Comparison of ENCODE assay signal across 7 cellular contexts in the genomic region with DNA sequence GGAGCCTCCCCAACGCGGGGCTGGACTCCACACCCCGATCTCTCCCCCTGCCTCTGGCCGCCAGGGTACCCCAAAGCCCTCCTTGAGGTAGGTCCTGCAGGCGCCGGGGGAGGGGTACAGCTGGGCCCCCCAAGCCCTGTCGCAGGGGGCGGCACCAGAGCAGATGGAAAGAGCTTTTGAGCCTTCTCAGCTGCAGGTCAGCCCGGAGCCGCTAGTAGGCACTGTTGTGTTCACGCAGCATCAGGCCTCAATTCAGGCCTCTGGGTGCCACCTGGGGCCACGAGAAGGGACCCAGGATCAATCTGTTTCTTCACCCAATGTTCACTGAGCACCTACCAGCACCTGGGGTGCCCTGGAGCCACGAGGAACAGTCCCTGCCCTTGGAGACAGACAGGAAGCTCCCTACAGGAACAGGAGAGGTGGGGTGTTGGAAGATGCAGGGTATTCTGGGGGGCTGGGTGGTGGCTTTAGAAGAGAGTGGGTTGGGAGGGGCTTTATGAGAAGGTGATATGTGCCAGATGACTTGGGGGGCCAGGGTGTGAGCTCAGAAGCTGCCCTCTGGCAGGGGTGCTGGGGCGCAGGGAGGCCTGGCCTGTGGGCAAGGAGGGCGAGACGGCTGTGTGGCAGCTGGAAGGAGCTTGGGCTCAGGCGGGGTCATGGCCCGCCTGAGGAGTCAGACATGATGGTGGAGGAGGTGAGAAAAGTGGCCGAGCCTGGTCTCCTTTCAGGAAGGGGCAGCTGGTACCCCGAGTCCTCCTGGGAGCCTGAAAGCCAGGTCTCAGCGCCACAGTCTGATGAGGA.
DNase-seq lines count a peak whose midpoint lies in the region; ATAC-seq, FAIRE-seq and TF ChIP-seq lines count a peak whose summit lies in the region.

No MANE protein-coding gene starts in this region.

- no peaks in the 10 kb centered on the region for H3K9me3 Mint-ChIP-seq in H9
- H3K9me3 Mint-ChIP-seq in T-helper 2 cell treated with Interferon-gamma antibody and Interleukin-4, amounts not matched to agents 5 μg/mL and 100 μg/mL, for 36 hours: no peaks in the 10 kb centered on the region

- H3K4me3 Mint-ChIP-seq in H9: no peak overlapping the region
- H3K4me3 Mint-ChIP-seq in T-helper 2 cell treated with Interferon-gamma antibody and Interleukin-4, amounts not matched to agents 5 μg/mL and 100 μg/mL, for 36 hours: no peak overlapping the region

- no peak overlapping the region for H2BK12ac ChIP-seq in H9 (ENCODE audit: insufficient read length, low read depth, low read length)

- no peaks in the 10 kb centered on the region for H3K36me3 ChIP-seq in small intestine (ENCODE audit: control insufficient read depth in 2 of 2, insufficient read depth in 2 of 2, low read length in 2 of 2)

- no peak overlapping the region for H3K4ac ChIP-seq in H9 (ENCODE audit: low read depth, low read length)

- TF ChIP-seq CTCF in H9 (conservative IDR thresholded peaks at IDR 0.05): peak; percentile 96

- no peak overlapping the region for H3K9ac ChIP-seq in H9 (ENCODE audit: extremely low read depth, insufficient read length, low read length)

- H3K18ac ChIP-seq in H9 (ENCODE audit: insufficient read length, low read depth, low read length): peak overlapping the region; percentile 28

- H3K27ac Mint-ChIP-seq in H9: peak overlapping the region in 2 of 3 experiments; percentile 92 to 94; a peak in 4 of 7 replicates
- no peak overlapping the region for H3K27ac Mint-ChIP-seq in T-helper 2 cell treated with Interferon-gamma antibody and Interleukin-4, amounts not matched to agents 5 μg/mL and 100 μg/mL, for 36 hours

- H4K20me1 ChIP-seq in H9 (ENCODE audit: control insufficient read depth, insufficient read depth, insufficient read length): peaks cover under 1% of the 10 kb centered on the region

- no peaks in the 10 kb centered on the region; a peak in 1 of 7 replicates for H3K36me3 Mint-ChIP-seq in H9 (ENCODE audit: insufficient read depth in 1 of 3, low read depth in 3 of 3)
- no peaks in the 10 kb centered on the region for H3K36me3 Mint-ChIP-seq in T-helper 2 cell treated with Interferon-gamma antibody and Interleukin-4, amounts not matched to agents 5 μg/mL and 100 μg/mL, for 36 hours (ENCODE audit: low read depth)

- H4K5ac ChIP-seq in H9 (ENCODE audit: insufficient read length, low read depth, low read length): no peak overlapping the region

- H3T11ph ChIP-seq in H9 (ENCODE audit: low read length): no peak overlapping the region

- DNase-seq in H9 (peak; percentile 60), dermis blood vessel endothelial cell (peak; percentile 17), small intestine (peak; percentile 42), NCI-H2196 (lab: John Stamatoyannopoulos, UW; ENCODE audit: unreplicated experiment) (no peak)
- DNase-seq in T-helper 2 cell treated with Interferon-gamma antibody and Interleukin-4, amounts not matched to agents 5 μg/mL and 100 μg/mL, for 36 hours (ENCODE audit: low spot score): peak; percentile 5

- H3K4me3 ChIP-seq in small intestine (ENCODE audit: low read depth in 1 of 2, low read length in 2 of 2): no peak overlapping the region

- peaks cover 2% of the 10 kb centered on the region for H3K23me2 ChIP-seq in H9 (ENCODE audit: insufficient read length, low read depth, low read length, poor library complexity, severe bottlenecking)

- H3K27ac ChIP-seq in H9 (ENCODE audit: insufficient read length, low read depth, low read length) (no peak overlapping the region), small intestine (ENCODE audit: low read depth in 1 of 2, low read length in 1 of 2) (no peak overlapping the region)

- H2BK120ac ChIP-seq in H9 (ENCODE audit: low read depth, low read length, poor library complexity, severe bottlenecking): no peak overlapping the region

- H4K91ac ChIP-seq in H9 (ENCODE audit: insufficient read length, low read depth, low read length): peak overlapping the region; percentile 10

- H3K23ac ChIP-seq in H9 (ENCODE audit: insufficient read length, low read depth, low read length): no peak overlapping the region

- H3K79me1 ChIP-seq in H9 (ENCODE audit: insufficient read depth, low read depth, low read length, poor library complexity, severe bottlenecking): no peaks in the 10 kb centered on the region

- ATAC-seq in GM18520 (IDR thresholded peaks at IDR 0.05; ENCODE audit: unreplicated experiment): no peak
- no peak for ATAC-seq in GM21515 (IDR thresholded peaks at IDR 0.05; ENCODE audit: unreplicated experiment)

- no peak overlapping the region for H2BK20ac ChIP-seq in H9 (ENCODE audit: low read depth, low read length, poor library complexity, severe bottlenecking)

- H2AFZ ChIP-seq in H9 (ENCODE audit: low read length): no peak overlapping the region

- no peak overlapping the region for H3K56ac ChIP-seq in H9 (ENCODE audit: insufficient read length, low read depth, low read length)

- H3K4me1 ChIP-seq in H9 (ENCODE audit: insufficient read depth, low read length) (no peaks in the 10 kb centered on the region; the same call in 1 of the 2 replicates), small intestine (ENCODE audit: control insufficient read depth in 2 of 2, insufficient read depth in 1 of 2, low read depth in 1 of 2, low read length in 1 of 2) (no peaks in the 10 kb centered on the region)

- no peaks in the 10 kb centered on the region for H3K27me3 ChIP-seq in H9 (ENCODE audit: insufficient read depth, low read length)
- no peaks in the 10 kb centered on the region for H3K27me3 ChIP-seq in small intestine (ENCODE audit: control insufficient read depth in 2 of 2, insufficient read depth in 2 of 2, low read length in 2 of 2)

- no peak overlapping the region for H2BK15ac ChIP-seq in H9 (ENCODE audit: low read depth, low read length)

- H2AK5ac ChIP-seq in H9 (ENCODE audit: insufficient read length, low read length): no peak overlapping the region

- H4K8ac ChIP-seq in H9 (replicated peaks; ENCODE audit: insufficient read length, low read depth, low read length): no peak overlapping the region

- no peak overlapping the region for H2BK5ac ChIP-seq in H9 (ENCODE audit: insufficient read length, low read length)

- no peaks in the 10 kb centered on the region for H3K79me2 ChIP-seq in H9 (ENCODE audit: insufficient read depth, low read length)

- H3K4me1 Mint-ChIP-seq in H9: peaks cover 15 to 26% of the 10 kb centered on the region in 2 experiments
- no peaks in the 10 kb centered on the region for H3K4me1 Mint-ChIP-seq in T-helper 2 cell treated with Interferon-gamma antibody and Interleukin-4, amounts not matched to agents 5 μg/mL and 100 μg/mL, for 36 hours (ENCODE audit: low read depth)

- FAIRE-seq in small intestine (lab: Jason Lieb, UNC): no peak

- H3K14ac ChIP-seq in H9 (ENCODE audit: insufficient read depth, low read length): peak overlapping the region; percentile 41; the same call in 1 of the 2 replicates

- H3K27me3 Mint-ChIP-seq in H9 (ENCODE audit: low read depth): peaks cover 3% of the 10 kb centered on the region
- H3K27me3 Mint-ChIP-seq in T-helper 2 cell treated with Interferon-gamma antibody and Interleukin-4, amounts not matched to agents 5 μg/mL and 100 μg/mL, for 36 hours (ENCODE audit: low read depth): no peaks in the 10 kb centered on the region

- no peak overlapping the region for H3K4me2 ChIP-seq in H9 (ENCODE audit: insufficient read depth, insufficient read length, low read length)

- WGBS in H9 (ENCODE audit: extremely low coverage, insufficient read length, low lambda C conversion rate): no CpG with 5 or more reads among the region's 21 CpGs
- 37 to 70% (median 57%) methylated on average over 17 to 21 of the region's 21 CpGs for WGBS in small intestine, 3 donors

- H3K9me3 ChIP-seq in H9 (ENCODE audit: control insufficient read depth, low read depth, low read length) (no peaks in the 10 kb centered on the region), small intestine (ENCODE audit: control insufficient read depth, low read depth) (no peaks in the 10 kb centered on the region)
